Comparison of ENCODE assay signal across 1 cellular context in genomic region chr4:664713-665231, GRCh38.
A peak's percentile ranks its signal among the peaks of the same experiment; 100 is the strongest.
TF ChIP-seq lines count a peak whose summit lies in the region.

No MANE protein-coding gene starts in this region.

TF ChIP-seq in WTC11, 78 proteins besides CTCF, POLR2A, EP300 and RAD21:
- TF ChIP-seq GTF2I (CRISPR knock-in tag; conservative IDR thresholded peaks at IDR 0.05) (no peak), ZNF121 (CRISPR knock-in tag; IDR thresholded peaks at IDR 0.05) (peak; percentile 14; the same call in 1 of the 2 replicates)
